ENCODE assay signal across 14 cellular contexts in the genomic region with DNA sequence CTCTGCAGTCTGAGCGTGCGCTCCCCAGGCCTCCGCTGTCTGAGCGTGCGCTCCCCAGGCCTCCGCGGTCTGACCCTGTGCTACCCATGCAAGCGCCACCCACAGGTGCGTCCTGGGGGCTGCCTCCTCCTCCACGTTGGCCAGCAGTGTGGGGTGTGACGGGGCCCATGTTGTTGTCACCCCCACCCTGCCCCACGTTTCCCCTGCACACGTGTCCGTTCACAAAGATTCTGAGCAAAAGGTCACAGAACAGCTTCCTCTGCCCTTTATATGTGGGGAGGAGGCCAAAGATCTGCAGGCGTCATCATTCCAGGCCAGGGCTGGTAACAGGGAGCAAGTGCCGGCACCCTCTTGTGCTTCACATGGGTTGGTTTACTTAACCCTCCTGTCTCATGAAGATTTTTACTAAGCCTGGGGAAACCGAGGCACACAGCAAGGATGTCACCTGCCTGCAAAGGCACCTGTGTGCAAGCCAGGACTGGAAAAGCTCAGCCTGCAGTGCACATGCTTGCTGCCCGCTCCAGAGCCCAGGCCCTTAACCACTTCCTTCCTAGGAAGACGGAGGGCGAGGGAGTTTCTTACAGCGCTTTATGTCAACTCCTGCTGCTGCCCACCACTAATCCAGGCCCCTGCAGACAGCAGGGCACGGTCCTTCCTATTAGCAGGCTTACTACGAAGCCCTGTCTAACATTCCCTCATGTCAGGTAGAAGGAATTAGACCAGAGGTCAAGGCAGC. TPM values are rescaled to one million over a fixed set of nuclear protein-coding genes. Genes with fewer than 3 reads are reported as not detected.
DNase-seq lines count a peak whose midpoint lies in the region; ATAC-seq lines count a peak whose summit lies in the region.
"Had no signal": no experiment of that assay in that cellular context is flagged by ENCODE, and none has a peak within 500 bp of the region (broad histone marks: within the 10 kb centered on the region; RNA-seq: fewer than 3 reads in every experiment).

No MANE protein-coding gene starts in this region.

- ATAC-seq in left ventricle myocardium superior: no peak
- ATAC-seq: HCT116 had no signal

- peak overlapping the region; percentile 86 for H3K27ac Mint-ChIP-seq in activated CD4-positive, alpha-beta T cell treated with anti-CD3 and anti-CD28 coated beads, Interleukin-2, amount 10 ng/mL, durations not matched to agents 7 days and 5 days
- peak overlapping the region; percentile 40 for H3K27ac Mint-ChIP-seq in activated CD4-positive, alpha-beta memory T cell treated with anti-CD3 and anti-CD28 coated beads, Interleukin-2, amount 10 ng/mL, durations not matched to agents 7 days and 5 days

- CTCF ChIA-PET in activated CD4-positive, alpha-beta T cell treated with anti-CD3 and anti-CD28 coated beads, Interleukin-2, amount 10 ng/mL, durations not matched to agents 7 days and 5 days (lab: Charles Lee): interaction anchor here (1.6 to 3.4 kb wide), 2 partner anchors 9 to 56 kb away, joined by 5 to 17 read pairs; no protein-coding TSS in a partner anchor
- CTCF ChIA-PET in activated CD4-positive, alpha-beta memory T cell treated with anti-CD3 and anti-CD28 coated beads, Interleukin-2, amount 10 ng/mL, durations not matched to agents 7 days and 5 days (lab: Charles Lee): interaction anchor here (2.6 kb wide), 1 partner anchor 56 kb away, joined by 18 read pairs; no protein-coding TSS in a partner anchor

- H3K9me3 Mint-ChIP-seq in activated CD4-positive, alpha-beta T cell treated with anti-CD3 and anti-CD28 coated beads, Interleukin-2, amount 10 ng/mL, durations not matched to agents 7 days and 5 days: no peaks in the 10 kb centered on the region
- no peaks in the 10 kb centered on the region for H3K9me3 Mint-ChIP-seq in activated CD4-positive, alpha-beta memory T cell treated with anti-CD3 and anti-CD28 coated beads, Interleukin-2, amount 10 ng/mL, durations not matched to agents 7 days and 5 days

- peak; percentile 21 for DNase-seq in activated CD4-positive, alpha-beta T cell treated with anti-CD3 and anti-CD28 coated beads, Interleukin-2, amount 10 ng/mL, durations not matched to agents 7 days and 5 days
- no peak for DNase-seq in activated CD4-positive, alpha-beta T cell treated with anti-CD3 and anti-CD28 coated beads for 1 hour
- no peak for DNase-seq in activated CD4-positive, alpha-beta memory T cell treated with anti-CD3 and anti-CD28 coated beads, Interleukin-2, amount 10 ng/mL, durations not matched to agents 7 days and 5 days
- DNase-seq in left ventricle myocardium superior (peak; percentile 49), cerebellar nuclear complex (lab: John Stamatoyannopoulos, UW) (no peak), NCI-H446 treated with DMSO at 0.1 percent for 48 hours (lab: John Stamatoyannopoulos, UW) (no peak)
- DNase-seq in NK-92 treated with Interleukin-12 subunit alpha and Interleukin-12 subunit beta, amount 100 ng/mL, for 24 hours (lab: John Stamatoyannopoulos, UW): no peak
- DNase-seq: activated CD4-positive, CD25-positive, alpha-beta regulatory T cell; brain microvascular endothelial cell; small intestine; tibial artery had no signal

- intact Hi-C loops in left ventricle myocardium superior (cut with micrococcal nuclease): no loop called here

- H3K4me1 Mint-ChIP-seq in activated CD4-positive, alpha-beta T cell treated with anti-CD3 and anti-CD28 coated beads, Interleukin-2, amount 10 ng/mL, durations not matched to agents 7 days and 5 days: peaks cover 65% of the 10 kb centered on the region
- H3K4me1 Mint-ChIP-seq in activated CD4-positive, alpha-beta memory T cell treated with anti-CD3 and anti-CD28 coated beads, Interleukin-2, amount 10 ng/mL, durations not matched to agents 7 days and 5 days: peaks cover 58% of the 10 kb centered on the region

- POLR2A ChIA-PET in activated CD4-positive, alpha-beta T cell treated with anti-CD3 and anti-CD28 coated beads, Interleukin-2, amount 10 ng/mL, durations not matched to agents 7 days and 5 days (lab: Charles Lee): no interaction called here
- POLR2A ChIA-PET in activated CD4-positive, alpha-beta memory T cell treated with anti-CD3 and anti-CD28 coated beads, Interleukin-2, amount 10 ng/mL, durations not matched to agents 7 days and 5 days (lab: Charles Lee): interaction anchor here (0.5 kb wide), 1 partner anchor 121 kb away, joined by 3 read pairs; no protein-coding TSS in a partner anchor

- H3K27ac ChIP-seq in temporal lobe (ENCODE audit: low read depth, low read length): peak overlapping the region; percentile 56
- H3K27ac ChIP-seq: brain microvascular endothelial cell, SK-N-MC, tibial artery had no signal

- H3K36me3 Mint-ChIP-seq in activated CD4-positive, alpha-beta T cell treated with anti-CD3 and anti-CD28 coated beads, Interleukin-2, amount 10 ng/mL, durations not matched to agents 7 days and 5 days (ENCODE audit: low read depth): peaks cover 4% of the 10 kb centered on the region
- H3K36me3 Mint-ChIP-seq in activated CD4-positive, alpha-beta memory T cell treated with anti-CD3 and anti-CD28 coated beads, Interleukin-2, amount 10 ng/mL, durations not matched to agents 7 days and 5 days (ENCODE audit: low read depth): no peaks in the 10 kb centered on the region

- peak overlapping the region; percentile 36 for H3K4me3 Mint-ChIP-seq in activated CD4-positive, alpha-beta T cell treated with anti-CD3 and anti-CD28 coated beads, Interleukin-2, amount 10 ng/mL, durations not matched to agents 7 days and 5 days
- H3K4me3 Mint-ChIP-seq in activated CD4-positive, alpha-beta memory T cell treated with anti-CD3 and anti-CD28 coated beads, Interleukin-2, amount 10 ng/mL, durations not matched to agents 7 days and 5 days: no peak overlapping the region

- H3K27me3 Mint-ChIP-seq in activated CD4-positive, alpha-beta T cell treated with anti-CD3 and anti-CD28 coated beads, Interleukin-2, amount 10 ng/mL, durations not matched to agents 7 days and 5 days: no peaks in the 10 kb centered on the region
- H3K27me3 Mint-ChIP-seq in activated CD4-positive, alpha-beta memory T cell treated with anti-CD3 and anti-CD28 coated beads, Interleukin-2, amount 10 ng/mL, durations not matched to agents 7 days and 5 days: no peaks in the 10 kb centered on the region

RNA-seq across cellular contexts. Expression of gene GPR146, which starts 4.8 kb away (rescaled TPM):
- total RNA-seq in activated CD4-positive, alpha-beta T cell treated with anti-CD3 and anti-CD28 coated beads, Interleukin-2, amount 10 ng/mL, durations not matched to agents 7 days and 5 days: 10 to 100 TPM; 13.3 to 13.8 TPM
- total RNA-seq in activated CD4-positive, alpha-beta memory T cell treated with anti-CD3 and anti-CD28 coated beads, Interleukin-2, amount 10 ng/mL, durations not matched to agents 7 days and 5 days: 10 to 100 TPM; 10.0 to 10.1 TPM
- total RNA-seq in left ventricle myocardium superior (41.5 TPM), temporal lobe (1.2 TPM)

RNA-seq across cellular contexts. Expression of gene GPER1, which starts 38.7 kb away (rescaled TPM):
- total RNA-seq in activated CD4-positive, alpha-beta T cell treated with anti-CD3 and anti-CD28 coated beads, Interleukin-2, amount 10 ng/mL, durations not matched to agents 7 days and 5 days: under 1 TPM in 1 of 2 experiments, not detected in 1; 0.08 TPM
- total RNA-seq in activated CD4-positive, alpha-beta memory T cell treated with anti-CD3 and anti-CD28 coated beads, Interleukin-2, amount 10 ng/mL, durations not matched to agents 7 days and 5 days: under 1 TPM in 1 of 2 experiments, not detected in 1; 0.15 TPM
- total RNA-seq in left ventricle myocardium superior (2.8 TPM), temporal lobe (0.98 TPM)

Comparison
In these comparisons a context has a peak if more than half of its experiments do, and no peak if none do; other contexts are left out.
1. DNase-seq: peak in activated CD4-positive, alpha-beta T cell treated with anti-CD3 and anti-CD28 coated beads, Interleukin-2, amount 10 ng/mL, durations not matched to agents 7 days and 5 days (single experiment) and left ventricle myocardium superior (single experiment); none in activated CD4-positive, alpha-beta T cell treated with anti-CD3 and anti-CD28 coated beads for 1 hour (single experiment), activated CD4-positive, alpha-beta memory T cell treated with anti-CD3 and anti-CD28 coated beads, Interleukin-2, amount 10 ng/mL, durations not matched to agents 7 days and 5 days (single experiment), cerebellar nuclear complex (0 of 2), NK-92 treated with Interleukin-12 subunit alpha and Interleukin-12 subunit beta, amount 100 ng/mL, for 24 hours (single experiment) and NCI-H446 treated with DMSO at 0.1 percent for 48 hours (single experiment).